Comparison of ENCODE assay signal across 1 cellular context in genomic region chr5:132677191-132677590, GRCh38.
TF ChIP-seq lines count a peak whose summit lies in the region.

No MANE protein-coding gene starts in this region.

TF ChIP-seq in IMR-90, 13 proteins besides CTCF, POLR2A, EP300 and RAD21:
- TF ChIP-seq RCOR1 (IDR thresholded peaks at IDR 0.05; ENCODE audit: insufficient replicate concordance, low read length) (peak; percentile 73), MXI1 (IDR thresholded peaks at IDR 0.05; ENCODE audit: borderline replicate concordance, low read depth, low read length) (peak; percentile 63; the same call in 1 of the 2 replicates), ELK1 (IDR thresholded peaks at IDR 0.05; ENCODE audit: borderline replicate concordance, low read depth, low read length) (no peak), FOS (IDR thresholded peaks at IDR 0.05; ENCODE audit: low read depth, low read length) (peak; percentile 70), SMC3 (IDR thresholded peaks at IDR 0.05; ENCODE audit: low read depth, low read length) (peak; percentile 39; the same call in 1 of the 2 replicates), MAFK (IDR thresholded peaks at IDR 0.05; ENCODE audit: low read depth, low read length) (no peak)
